Comparison of ENCODE assay signal across 9 cellular contexts in genomic region chr16:57486858-57487834, GRCh38. TPM values are rescaled to one million over a fixed set of nuclear protein-coding genes. Genes with fewer than 3 reads are reported as not detected.
DNase-seq lines count a peak whose midpoint lies in the region; TF ChIP-seq lines count a peak whose summit lies in the region.
"Had no signal": no experiment of that assay in that cellular context is flagged by ENCODE, and none has a peak within 500 bp of the region (broad histone marks: within the 10 kb centered on the region; RNA-seq: fewer than 3 reads in every experiment).

No MANE protein-coding gene starts in this region.

- no peak for DNase-seq in activated naive CD4-positive, alpha-beta T cell (lab: John Stamatoyannopoulos, UW)
- DNase-seq in adipocyte (ENCODE audit: low read depth) (no peak), mesenteric fat pad (ENCODE audit: low spot score) (peak; percentile 80), uterus (no peak), NAMALWA (ENCODE audit: low spot score) (no peak), H4 (ENCODE audit: low spot score) (no peak), OCI-M1 (lab: John Stamatoyannopoulos, UW) (no peak)
- DNase-seq: foreskin keratinocyte had no signal

- peak overlapping the region; percentile 77 for H3K4me3 ChIP-seq in adipocyte (ENCODE audit: low read length)
- peak overlapping the region; percentile 70 to 90 for H3K4me3 ChIP-seq in uterus

- H3K9me3 ChIP-seq in adipocyte (ENCODE audit: control insufficient read depth, low read length): no peaks in the 10 kb centered on the region
- no peaks in the 10 kb centered on the region for H3K9me3 ChIP-seq in uterus

- peak overlapping the region; percentile 68 for H3K27ac Mint-ChIP-seq in activated naive CD4-positive, alpha-beta T cell treated with anti-CD3 and anti-CD28 coated beads, Interleukin-2, amount 50 U/mL, for 24 hours

- H3K27me3 Mint-ChIP-seq in activated naive CD4-positive, alpha-beta T cell treated with anti-CD3 and anti-CD28 coated beads, Interleukin-2, amount 50 U/mL, for 24 hours: no peaks in the 10 kb centered on the region

- H3K36me3 Mint-ChIP-seq in activated naive CD4-positive, alpha-beta T cell treated with anti-CD3 and anti-CD28 coated beads, Interleukin-2, amount 50 U/mL, for 24 hours: no peaks in the 10 kb centered on the region

- H3K4me1 ChIP-seq in adipocyte (ENCODE audit: control insufficient read depth, insufficient read depth, low read length) (peaks cover 13% of the 10 kb centered on the region), uterus (peaks cover 0 to 14% of the 10 kb centered on the region in 2 donors)

- no peak for TF ChIP-seq CTCF in uterus (IDR thresholded peaks at IDR 0.05)

- no peak for TF ChIP-seq POLR2A in uterus (IDR thresholded peaks at IDR 0.05)

- H3K4me1 Mint-ChIP-seq in activated naive CD4-positive, alpha-beta T cell treated with anti-CD3 and anti-CD28 coated beads, Interleukin-2, amount 50 U/mL, for 24 hours: peaks cover 23% of the 10 kb centered on the region

- H3K27ac ChIP-seq in uterus: peak overlapping the region; percentile 73 to 87
- H3K27ac ChIP-seq: foreskin keratinocyte had no signal

- H3K9me3 Mint-ChIP-seq in activated naive CD4-positive, alpha-beta T cell treated with anti-CD3 and anti-CD28 coated beads, Interleukin-2, amount 50 U/mL, for 24 hours: no peaks in the 10 kb centered on the region

- H3K36me3 ChIP-seq in adipocyte (ENCODE audit: control insufficient read depth, insufficient read depth, low read length, severe bottlenecking) (no peaks in the 10 kb centered on the region), uterus (no peaks in the 10 kb centered on the region)

- intact Hi-C loops in uterus (cut with DNase I; ENCODE audit: low total_unique reads): no loop called here

- no peaks in the 10 kb centered on the region for H3K27me3 ChIP-seq in adipocyte (replicated peaks; ENCODE audit: control insufficient read depth, insufficient read depth, low read length)
- no peaks in the 10 kb centered on the region for H3K27me3 ChIP-seq in uterus
- H3K27me3 ChIP-seq: foreskin keratinocyte had no signal

- H3K9ac ChIP-seq in adipocyte (ENCODE audit: low read length): peak overlapping the region; percentile 59

- H3K4me3 Mint-ChIP-seq in activated naive CD4-positive, alpha-beta T cell treated with anti-CD3 and anti-CD28 coated beads, Interleukin-2, amount 50 U/mL, for 24 hours: peak overlapping the region; percentile 82

RNA-seq across cellular contexts. Expression of gene DOK4, which starts 0.9 kb away (rescaled TPM):
- total RNA-seq in mesenteric fat pad (7.3 TPM), uterus (10 to 100 TPM in 3 of 4 donors, 1 to 10 TPM in 1; 1.8 to 31.6 (median 24.5) TPM)
- 15.5 and 25.4 TPM in 2 replicates for total RNA-seq in H4 (2014; rRNA removed; shearing (Covaris generic))

RNA-seq across cellular contexts. Expression of gene POLR2C, which starts 24.7 kb away (rescaled TPM):
- total RNA-seq in mesenteric fat pad (42.9 TPM), uterus (100 to 1,000 TPM in 2 of 4 donors, 10 to 100 TPM in 2; 64.3 to 460 (median 104) TPM)
- 201 and 244 TPM in 2 replicates for total RNA-seq in H4 (2014; rRNA removed; shearing (Covaris generic))

RNA-seq across cellular contexts. Expression of gene COQ9, which starts 39.9 kb away (rescaled TPM):
- 39.2 TPM for total RNA-seq in mesenteric fat pad
- total RNA-seq in uterus: 10 to 100 TPM; 11.5 to 39.1 (median 23.6) TPM
- 67.6 and 76.9 TPM in 2 replicates for total RNA-seq in H4 (2014; rRNA removed; shearing (Covaris generic))

RNA-seq across cellular contexts. Expression of gene CIAPIN1, which starts 40.0 kb away (rescaled TPM):
- 53.6 TPM for total RNA-seq in mesenteric fat pad
- 10 to 100 TPM in 3 of 4 donors, 1 to 10 TPM in 1; 9.7 to 49.0 (median 26.7) TPM for total RNA-seq in uterus
- 88.4 and 96.4 TPM in 2 replicates for total RNA-seq in H4 (2014; rRNA removed; shearing (Covaris generic))

RNA-seq across cellular contexts. Expression of gene CCDC102A, which starts 49.2 kb away (rescaled TPM):
- total RNA-seq in mesenteric fat pad: 5.0 TPM
- total RNA-seq in uterus: 10 to 100 TPM in 3 of 4 donors, 1 to 10 TPM in 1; 8.7 to 23.6 (median 22.0) TPM
- total RNA-seq in H4 (2014; rRNA removed; shearing (Covaris generic)): 5.8 and 10.2 TPM in 2 replicates
